In the genomic region with DNA sequence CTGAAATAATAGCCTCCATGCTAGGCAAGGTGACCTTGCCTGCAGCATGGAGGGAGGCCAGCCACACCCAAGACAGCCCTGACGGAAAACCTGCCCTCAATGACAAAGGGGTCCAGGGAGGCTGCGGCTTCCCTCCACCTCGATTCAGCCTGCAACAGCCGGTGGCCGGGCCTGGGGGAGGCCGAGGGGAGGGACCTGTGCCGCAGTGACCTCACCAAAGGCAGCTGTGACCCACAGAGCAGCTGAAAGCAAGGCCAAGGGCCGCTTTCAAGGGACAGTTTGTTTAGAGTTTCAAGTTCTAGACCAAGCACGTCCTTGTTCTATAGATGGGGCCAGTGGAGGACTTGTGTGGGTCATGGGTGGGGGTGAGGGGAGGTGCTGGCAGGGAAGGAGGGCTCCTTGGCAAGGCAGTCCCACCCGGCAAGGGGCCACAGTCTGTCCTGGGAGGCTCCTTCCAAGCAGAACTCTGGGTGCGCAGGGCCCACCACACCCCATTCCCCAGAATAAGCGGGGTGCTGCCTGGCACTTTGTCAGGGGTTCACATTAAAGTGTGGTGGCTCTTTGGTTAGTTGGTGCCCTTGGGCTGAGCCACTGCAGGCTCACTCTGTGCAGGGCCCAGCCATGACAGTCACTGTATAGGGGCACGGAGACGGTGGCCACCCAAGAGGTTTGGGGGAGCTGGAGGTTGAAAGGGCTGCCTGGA, we compare ENCODE assay signal across 12 cellular contexts.
DNase-seq lines count a peak whose midpoint lies in the region; ATAC-seq and TF ChIP-seq lines count a peak whose summit lies in the region.
"Had no signal": no experiment of that assay in that cellular context is flagged by ENCODE, and none has a peak within 500 bp of the region (broad histone marks: within the 10 kb centered on the region; RNA-seq: fewer than 3 reads in every experiment).

No MANE protein-coding gene starts in this region.

- H3K4me3 Mint-ChIP-seq in nephron = peak overlapping the region in 1 of 3 experiments; percentile 1
- no peak overlapping the region for H3K4me3 Mint-ChIP-seq in activated T-cell treated with anti-CD3 and anti-CD28 coated beads, Interleukin-2, amount 50 U/mL, for 72 hours
- H3K4me3 Mint-ChIP-seq: effector memory CD8-positive, alpha-beta T cell had no signal

- peak; percentile 23 for ATAC-seq in Panc1
- ATAC-seq in activated T-cell treated with anti-CD3 and anti-CD28 coated beads, Interleukin-2, amount 50 U/mL, for 72 hours (replicated peaks in 1 of 2) = no peak
- ATAC-seq: effector memory CD8-positive, alpha-beta T cell had no signal

- H3K4me3 ChIP-seq in Panc1 (ENCODE audit: low read depth in 2 of 2, low read length in 2 of 2) (no peak overlapping the region), esophagus muscularis mucosa (no peak overlapping the region), transverse colon (no peak overlapping the region), testis (no peak overlapping the region)

- H3K27ac ChIP-seq in Panc1 (ENCODE audit: low read length) (peak overlapping the region; percentile 70), esophagus muscularis mucosa (replicated peaks in 1 of 4) (peak overlapping the region; percentile 86 to 95 (median 86)), transverse colon (peak overlapping the region; percentile 83 to 92 (median 90)), testis (peak overlapping the region in 1 of 2 donors; percentile 81)

- intact Hi-C loops in Panc1 (cut with micrococcal nuclease; ENCODE audit: unreplicated experiment) = no loop called here
- intact Hi-C loops in esophagus muscularis mucosa (cut with DNase I) = no loop called here
- intact Hi-C loops in transverse colon (cut with DNase I; ENCODE audit: low total_unique reads) = no loop called here
- intact Hi-C loops in testis (cut with DNase I; ENCODE audit: low total_unique reads) = no loop called here

- H3K4me1 ChIP-seq in Panc1 (ENCODE audit: control insufficient read depth, insufficient read depth, low read length) (peaks cover 57% of the 10 kb centered on the region), esophagus muscularis mucosa (peaks cover 98 to 100% (median 99%) of the 10 kb centered on the region in 4 donors), transverse colon (peaks cover 30 to 79% (median 60%) of the 10 kb centered on the region in 4 donors), testis (peaks cover 30% of the 10 kb centered on the region)

- no peak for TF ChIP-seq CTCF in Panc1 (IDR thresholded peaks at IDR 0.05)
- TF ChIP-seq CTCF in esophagus muscularis mucosa (IDR thresholded peaks at IDR 0.05) = no peak
- TF ChIP-seq CTCF in nephron (IDR thresholded peaks at IDR 0.05; ENCODE audit: unreplicated experiment in 3 of 3) = no peak
- TF ChIP-seq CTCF in transverse colon (IDR thresholded peaks at IDR 0.05) = no peak
- no peak for TF ChIP-seq CTCF in testis (IDR thresholded peaks at IDR 0.05)

- BruUV-seq in Panc1 (replicated peaks; lab: Mats Ljungman, UMichigan) = no TSS peak

- WGBS in esophagus muscularis mucosa = 80% methylated on average over 6 of the region's 14 CpGs
- WGBS in transverse colon (ENCODE audit: low coverage in 1 of 2), 2 donors = 76% methylated on average over 14 of the region's 14 CpGs; no CpG with 5 or more reads in 1 of the 2 donors
- 64 to 66% methylated on average over 9 to 14 of the region's 14 CpGs for WGBS in testis, 2 donors

- H3K36me3 Mint-ChIP-seq in nephron (ENCODE audit: low read depth) = peaks cover 36% of the 10 kb centered on the region
- no peaks in the 10 kb centered on the region for H3K36me3 Mint-ChIP-seq in activated T-cell treated with anti-CD3 and anti-CD28 coated beads, Interleukin-2, amount 50 U/mL, for 72 hours (ENCODE audit: insufficient read depth in 2 of 2)

- DNase-seq in Panc1 (ENCODE audit: low read depth, low spot score) (no peak), esophagus muscularis mucosa (ENCODE audit: extremely low spot score) (no peak), transverse colon (no peak), NCI-H1930 (lab: John Stamatoyannopoulos, UW) (no peak), testis (no peak)
- no peak for DNase-seq in stimulated activated CD4-positive, alpha-beta T cell treated with anti-CD3 and anti-CD28 coated beads, Interleukin-2, amount 100 ng/mL, for 48 hours
- no peak for DNase-seq in activated T-cell treated with anti-CD3 and anti-CD28 coated beads, Interleukin-2, amount 50 U/mL, for 72 hours
- DNase-seq: activated naive CD4-positive, alpha-beta T cell; effector memory CD8-positive, alpha-beta T cell; NCI-H1436; stimulated activated CD4-positive, alpha-beta T cell treated with anti-CD3 and anti-CD28 coated beads, Interleukin-15, amount 100 ng/mL, for 24 hours had no signal

- H3K4me1 Mint-ChIP-seq in nephron = peaks cover 83% of the 10 kb centered on the region
- H3K4me1 Mint-ChIP-seq in activated T-cell treated with anti-CD3 and anti-CD28 coated beads, Interleukin-2, amount 50 U/mL, for 72 hours (ENCODE audit: low read depth) = peaks cover 11% of the 10 kb centered on the region

- no peaks in the 10 kb centered on the region for H3K27me3 Mint-ChIP-seq in nephron (ENCODE audit: low read depth)
- no peaks in the 10 kb centered on the region for H3K27me3 Mint-ChIP-seq in activated T-cell treated with anti-CD3 and anti-CD28 coated beads, Interleukin-2, amount 50 U/mL, for 72 hours (ENCODE audit: low read depth)
- H3K27me3 Mint-ChIP-seq: effector memory CD8-positive, alpha-beta T cell had no signal

- no peak for TF ChIP-seq EP300 in esophagus muscularis mucosa (IDR thresholded peaks at IDR 0.05)
- no peak for TF ChIP-seq EP300 in transverse colon (IDR thresholded peaks at IDR 0.05; ENCODE audit: low read depth)

- no peaks in the 10 kb centered on the region for H3K9me3 ChIP-seq in Panc1 (ENCODE audit: control insufficient read depth, insufficient read depth, low read depth, low read length)
- no peaks in the 10 kb centered on the region for H3K9me3 ChIP-seq in esophagus muscularis mucosa
- H3K9me3 ChIP-seq in transverse colon = no peaks in the 10 kb centered on the region
- no peaks in the 10 kb centered on the region for H3K9me3 ChIP-seq in testis

- H3K27me3 ChIP-seq in Panc1 (ENCODE audit: control insufficient read depth, insufficient read depth, low read length) (no peaks in the 10 kb centered on the region), esophagus muscularis mucosa (no peaks in the 10 kb centered on the region), transverse colon (no peaks in the 10 kb centered on the region), testis (no peaks in the 10 kb centered on the region)

- TF ChIP-seq POLR2A in esophagus muscularis mucosa (IDR thresholded peaks at IDR 0.05; ENCODE audit: low read depth) (no peak), transverse colon (IDR thresholded peaks at IDR 0.05) (no peak), testis (IDR thresholded peaks at IDR 0.05) (no peak)

- CTCF ChIA-PET in Panc1 (lab: Charles Lee) = interaction anchor here (0.6 kb wide), 1 partner anchor 350 kb away, joined by 3 read pairs; no protein-coding TSS in a partner anchor

- peak overlapping the region; percentile 91 to 98 (median 92) for H3K27ac Mint-ChIP-seq in nephron
- H3K27ac Mint-ChIP-seq in activated T-cell treated with anti-CD3 and anti-CD28 coated beads, Interleukin-2, amount 50 U/mL, for 72 hours = no peak overlapping the region

- no peaks in the 10 kb centered on the region for H3K9me3 Mint-ChIP-seq in nephron
- H3K9me3 Mint-ChIP-seq in activated T-cell treated with anti-CD3 and anti-CD28 coated beads, Interleukin-2, amount 50 U/mL, for 72 hours = no peaks in the 10 kb centered on the region
- H3K9me3 Mint-ChIP-seq: effector memory CD8-positive, alpha-beta T cell had no signal

- H3K36me3 ChIP-seq in Panc1 (ENCODE audit: control insufficient read depth, insufficient read depth, low read length) (no peaks in the 10 kb centered on the region), esophagus muscularis mucosa (peaks cover under 1 to 49% (median 18%) of the 10 kb centered on the region in 4 donors), transverse colon (peaks cover 0 to 6% (median 0%) of the 10 kb centered on the region in 4 donors), testis (ENCODE audit: low read depth, missing control alignments) (no peaks in the 10 kb centered on the region)

- POLR2A ChIA-PET in Panc1 (lab: Charles Lee) = no interaction called here

- in situ Hi-C loops in Panc1 (cut with HindIII; ENCODE audit: low pct_unique_long_range_greater_than_20kb, low sequenced_read_pairs) (no loop called here), transverse colon (cut with MboI; ENCODE audit: low pct_ligation_motif_present in 1 of 4, low pct_unique_long_range_greater_than_20kb in 1 of 4, low sequenced_read_pairs in 3 of 4) (no loop called here)
